ENCODE assay signal across 8 cellular contexts in genomic region chr5:179765400-179765799, GRCh38. TPM values are rescaled to one million over a fixed set of nuclear protein-coding genes. Genes with fewer than 3 reads are reported as not detected.
A peak's percentile ranks its signal among the peaks of the same experiment; 100 is the strongest.
DNase-seq lines count a peak whose midpoint lies in the region; ATAC-seq, FAIRE-seq and TF ChIP-seq lines count a peak whose summit lies in the region.

No MANE protein-coding gene starts in this region.

- WGBS in liver = 82% methylated on average over 13 of the region's 13 CpGs
- WGBS in HepG2 (ENCODE audit: low lambda C conversion rate) = 91% methylated on average over 8 of the region's 13 CpGs

- H3K4me3 ChIP-seq in liver (ENCODE audit: low read depth in 1 of 3, low read length in 3 of 3) (no peak overlapping the region), HepG2 (replicated peaks in 1 of 3; ENCODE audit: insufficient read depth in 1 of 3, low read depth in 2 of 3, low read length in 3 of 3) (no peak overlapping the region), astrocyte of the cerebellum (ENCODE audit: low read depth, low read length) (no peak overlapping the region), vagina (no peak overlapping the region)

- no TSS peak for BruUV-seq in HepG2 (replicated peaks; lab: Mats Ljungman, UMichigan)

- H4K20me1 ChIP-seq in HepG2 (ENCODE audit: insufficient read depth, low read length) = peaks cover 23% of the 10 kb centered on the region

- H2AFZ ChIP-seq in HepG2 (ENCODE audit: low read length) = no peak overlapping the region

- intact Hi-C loops in HepG2 (cut with micrococcal nuclease; ENCODE audit: unreplicated experiment) = loop anchor here (10.0 kb wide), 1 partner anchor 139 kb away; the partner anchor contains the start of gene TBC1D9B
- intact Hi-C loops in vagina (cut with DNase I) = no loop called here

- TF ChIP-seq CTCF in liver (IDR thresholded peaks at IDR 0.05; ENCODE audit: low read depth, low read length, missing input control) = no peak
- no peak for TF ChIP-seq CTCF in HepG2 (CRISPR knock-in tag; IDR thresholded peaks at IDR 0.05)
- TF ChIP-seq CTCF in astrocyte of the cerebellum (IDR thresholded peaks at IDR 0.05; ENCODE audit: low read depth, low read length, missing control alignments) = no peak
- TF ChIP-seq CTCF in vagina (IDR thresholded peaks at IDR 0.05) = no peak

- DNase-seq in HepG2 (ENCODE audit: low spot score) (no peak), astrocyte of the cerebellum (ENCODE audit: low read depth) (peak; percentile 67), iris pigment epithelial cell (ENCODE audit: low read depth) (peak; percentile 93), vagina (ENCODE audit: extremely low spot score in 2 of 2) (no peak), NCI-H526 (lab: John Stamatoyannopoulos, UW) (no peak)
- no peak for DNase-seq in activated naive CD4-positive, alpha-beta T cell treated with anti-CD3 and anti-CD28 coated beads, Interleukin-2, amount 10 ng/mL, durations not matched to agents 7 days and 5 days
- no peak for DNase-seq in stimulated activated CD4-positive, alpha-beta T cell treated with anti-CD3 and anti-CD28 coated beads, Interleukin-4, amount 100 ng/mL, for 24 hours

- peaks cover 40% of the 10 kb centered on the region for H3K79me2 ChIP-seq in HepG2 (ENCODE audit: insufficient read depth, low read length)

- no peak overlapping the region for H3K4me2 ChIP-seq in HepG2 (ENCODE audit: low read depth, low read length)

- H3K4me1 Mint-ChIP-seq in activated naive CD4-positive, alpha-beta T cell treated with anti-CD3 and anti-CD28 coated beads, Interleukin-2, amount 10 ng/mL, durations not matched to agents 7 days and 5 days = peaks cover 33% of the 10 kb centered on the region

- no peak overlapping the region for H3K4me3 Mint-ChIP-seq in activated naive CD4-positive, alpha-beta T cell treated with anti-CD3 and anti-CD28 coated beads, Interleukin-2, amount 10 ng/mL, durations not matched to agents 7 days and 5 days

- ATAC-seq in HepG2 = no peak

- H3K9me3 ChIP-seq in liver (ENCODE audit: control insufficient read depth in 4 of 4, low read length in 3 of 4) = no peaks in the 10 kb centered on the region
- H3K9me3 ChIP-seq in HepG2 (ENCODE audit: low read length) = no peaks in the 10 kb centered on the region
- no peaks in the 10 kb centered on the region for H3K9me3 ChIP-seq in vagina

- H3K27me3 Mint-ChIP-seq in activated naive CD4-positive, alpha-beta T cell treated with anti-CD3 and anti-CD28 coated beads, Interleukin-2, amount 10 ng/mL, durations not matched to agents 7 days and 5 days = no peaks in the 10 kb centered on the region

- H3K27ac ChIP-seq in liver (ENCODE audit: low read depth in 1 of 2, low read length in 2 of 2) = peak overlapping the region; percentile 4 to 63
- no peak overlapping the region for H3K27ac ChIP-seq in HepG2 (ENCODE audit: extremely low read length, insufficient read depth, low read length)
- peak overlapping the region; percentile 51 for H3K27ac ChIP-seq in vagina

- H3K4me1 ChIP-seq in liver (ENCODE audit: control insufficient read depth in 4 of 4, insufficient read depth in 4 of 4, low read length in 3 of 4) = peaks cover 24 to 64% (median 57%) of the 10 kb centered on the region in 4 donors
- peaks cover 27% of the 10 kb centered on the region for H3K4me1 ChIP-seq in HepG2 (ENCODE audit: insufficient read depth, low read length)
- H3K4me1 ChIP-seq in vagina = peaks cover 61% of the 10 kb centered on the region

- TF ChIP-seq EP300 in HepG2 (IDR thresholded peaks at IDR 0.05; ENCODE audit: low read depth in 2 of 2, low read length in 2 of 2) = no peak
- TF ChIP-seq EP300 in HepG2 (CRISPR knock-in tag; IDR thresholded peaks at IDR 0.05; ENCODE audit: borderline replicate concordance) = no peak

- in situ Hi-C loops in HepG2 (cut with HindIII; ENCODE audit: extremely low pct_ligation_motif_present, low pct_unique_long_range_greater_than_20kb) = loop anchor here (25.0 kb wide), 1 partner anchor 322 kb away; no protein-coding TSS in a partner anchor
- in situ Hi-C loops in astrocyte of the cerebellum (cut with HindIII; ENCODE audit: low sequenced_read_pairs) = no loop called here

- no peak for TF ChIP-seq POLR2A in HepG2 (IDR thresholded peaks at IDR 0.05; ENCODE audit: insufficient read depth in 1 of 2, low read depth in 2 of 2, low read length in 2 of 2)
- no peak for TF ChIP-seq POLR2A in vagina (IDR thresholded peaks at IDR 0.05)

- CTCF ChIA-PET in HepG2 (lab: Yijun Ruan, JAX; ENCODE audit: low intra/inter-chr PET ratio, low total read pairs) = no interaction called here
- CTCF ChIA-PET in activated naive CD4-positive, alpha-beta T cell treated with anti-CD3 and anti-CD28 coated beads, Interleukin-2, amount 10 ng/mL, durations not matched to agents 7 days and 5 days (lab: Charles Lee) = interaction anchor here (1.2 to 4.0 kb wide), 2 partner anchors 15 to 30 kb away, joined by 4 to 32 read pairs; partner anchors contain the start of gene LTC4S

- H3K27ac Mint-ChIP-seq in activated naive CD4-positive, alpha-beta T cell treated with anti-CD3 and anti-CD28 coated beads, Interleukin-2, amount 10 ng/mL, durations not matched to agents 7 days and 5 days = no peak overlapping the region

- H3K9ac ChIP-seq in liver (ENCODE audit: low read depth in 1 of 2, low read length in 2 of 2) (no peak overlapping the region), HepG2 (ENCODE audit: insufficient read depth, low read depth, low read length) (no peak overlapping the region)

- H3K36me3 Mint-ChIP-seq in activated naive CD4-positive, alpha-beta T cell treated with anti-CD3 and anti-CD28 coated beads, Interleukin-2, amount 10 ng/mL, durations not matched to agents 7 days and 5 days = peaks cover 27% of the 10 kb centered on the region

- H3K9me3 Mint-ChIP-seq in activated naive CD4-positive, alpha-beta T cell treated with anti-CD3 and anti-CD28 coated beads, Interleukin-2, amount 10 ng/mL, durations not matched to agents 7 days and 5 days = no peaks in the 10 kb centered on the region

- H3K27me3 ChIP-seq in liver (ENCODE audit: control insufficient read depth in 4 of 4, insufficient read depth in 4 of 4, low read length in 3 of 4) (no peaks in the 10 kb centered on the region), HepG2 (ENCODE audit: control insufficient read depth in 1 of 2, insufficient read depth in 2 of 2, low read length in 2 of 2) (no peaks in the 10 kb centered on the region), vagina (no peaks in the 10 kb centered on the region)

- TF ChIP-seq RAD21 in liver (IDR thresholded peaks at IDR 0.05) = no peak
- no peak for TF ChIP-seq RAD21 in HepG2 (CRISPR knock-in tag; IDR thresholded peaks at IDR 0.05)

- FAIRE-seq in HepG2 (lab: Jason Lieb, UNC) = no peak

- peaks cover 1 to 16% (median 13%) of the 10 kb centered on the region in 4 donors for H3K36me3 ChIP-seq in liver (ENCODE audit: control insufficient read depth in 4 of 4, insufficient read depth in 3 of 4, low read depth in 1 of 4, low read length in 3 of 4)
- peaks cover 22 to 55% of the 10 kb centered on the region in 2 experiments for H3K36me3 ChIP-seq in HepG2 (replicated peaks in 1 of 2; ENCODE audit: control insufficient read depth in 1 of 2, insufficient read depth in 2 of 2, low read length in 2 of 2)
- H3K36me3 ChIP-seq in vagina = peaks cover 0 to 39% of the 10 kb centered on the region in 2 donors

- POLR2A ChIA-PET in HepG2 (lab: Yijun Ruan, JAX) = no interaction called here

RNA-seq across cellular contexts. Expression of gene LTC4S, which starts 28.4 kb away (rescaled TPM):
- 1 to 10 TPM; 1.3 to 1.8 TPM for total RNA-seq in liver
- polyA plus RNA-seq in liver = 1 to 10 TPM; 2.4 to 3.3 TPM
- total RNA-seq in HepG2 (2016; rRNA removed; fragmentation: Illumina TruSeq; extraction: Trizol) = 0.35 TPM in 1 of 2 replicates, not detected in the other
- total RNA-seq in HepG2 (2016; cell fraction: cytosol; rRNA removed; fragmentation: Illumina TruSeq; extraction: Trizol; ENCODE audit: low read depth) = not detected in 2 replicates
- 0.30 TPM in 1 of 2 replicates, not detected in the other for total RNA-seq in HepG2 (2016; cell fraction: insoluble cytoplasmic fraction; rRNA removed; fragmentation: Illumina TruSeq; extraction: Trizol)
- total RNA-seq in HepG2 (2016; cell fraction: membrane; rRNA removed; fragmentation: Illumina TruSeq; extraction: Trizol) = not detected in 2 replicates
- total RNA-seq in HepG2 (2016; cell fraction: nucleus; rRNA removed; fragmentation: Illumina TruSeq; extraction: Trizol) = 0.56 TPM in 1 of 2 replicates, not detected in the other
- polyA plus RNA-seq in HepG2 (2011; rRNA removed) = not detected in 2 replicates
- not detected in 2 replicates for polyA plus RNA-seq in HepG2 (2011; cell fraction: cytosol; rRNA removed)
- polyA plus RNA-seq in HepG2 (2011; cell fraction: nucleus; rRNA removed) = 0.78 and 0.82 TPM in 2 replicates
- not detected in 2 replicates for polyA plus RNA-seq in HepG2 (2012)
- polyA plus RNA-seq in HepG2 (2016; cell fraction: cytosol; fragmentation: Illumina TruSeq; extraction: Trizol; ENCODE audit: low read depth) = not detected in 2 replicates
- polyA plus RNA-seq in HepG2 (2016; cell fraction: insoluble cytoplasmic fraction; fragmentation: Illumina TruSeq; extraction: Trizol; ENCODE audit: low read depth) = not detected in 2 replicates
- not detected in 2 replicates for polyA plus RNA-seq in HepG2 (2016; cell fraction: membrane; fragmentation: Illumina TruSeq; extraction: Trizol; ENCODE audit: low read depth)
- polyA plus RNA-seq in HepG2 (2016; cell fraction: nucleus; fragmentation: Illumina TruSeq; extraction: Trizol; ENCODE audit: insufficient read depth, low read depth) = 0.91 and 1.1 TPM in 2 replicates
- 0.44 and 0.47 TPM in 2 replicates for polyA minus RNA-seq in HepG2 (2011; rRNA and poly(A)+ RNA removed; ENCODE audit: low replicate concordance)
- polyA minus RNA-seq in HepG2 (2011; cell fraction: cytosol; rRNA and poly(A)+ RNA removed) = not detected in 2 replicates
- polyA minus RNA-seq in HepG2 (2011; cell fraction: nucleus; rRNA and poly(A)+ RNA removed) = not detected in 2 replicates
- 10.6 TPM for total RNA-seq in vagina

RNA-seq across cellular contexts. Expression of gene MAML1, which starts 32.8 kb away (rescaled TPM):
- total RNA-seq in liver (1 to 10 TPM; 7.6 TPM), HepG2 (2016; rRNA removed; fragmentation: Illumina TruSeq; extraction: Trizol) (10.0 and 12.1 TPM in 2 replicates), vagina (25.3 TPM)
- polyA plus RNA-seq in liver (1 to 10 TPM; 2.2 to 5.0 TPM), HepG2 (2011; rRNA removed) (9.5 and 10.8 TPM in 2 replicates)
- 2.6 and 4.2 TPM in 2 replicates for total RNA-seq in HepG2 (2016; cell fraction: cytosol; rRNA removed; fragmentation: Illumina TruSeq; extraction: Trizol; ENCODE audit: low read depth)
- total RNA-seq in HepG2 (2016; cell fraction: insoluble cytoplasmic fraction; rRNA removed; fragmentation: Illumina TruSeq; extraction: Trizol) = 9.9 and 10.9 TPM in 2 replicates
- total RNA-seq in HepG2 (2016; cell fraction: membrane; rRNA removed; fragmentation: Illumina TruSeq; extraction: Trizol) = 7.3 and 7.7 TPM in 2 replicates
- total RNA-seq in HepG2 (2016; cell fraction: nucleus; rRNA removed; fragmentation: Illumina TruSeq; extraction: Trizol) = 11.4 and 13.3 TPM in 2 replicates
- polyA plus RNA-seq in HepG2 (2011; cell fraction: cytosol; rRNA removed) = 4.7 and 5.1 TPM in 2 replicates
- polyA plus RNA-seq in HepG2 (2011; cell fraction: nucleus; rRNA removed) = 13.9 and 19.7 TPM in 2 replicates
- polyA plus RNA-seq in HepG2 (2012) = 14.7 and 16.0 TPM in 2 replicates
- polyA plus RNA-seq in HepG2 (2016; cell fraction: cytosol; fragmentation: Illumina TruSeq; extraction: Trizol; ENCODE audit: low read depth) = 0.51 and 0.53 TPM in 2 replicates
- polyA plus RNA-seq in HepG2 (2016; cell fraction: insoluble cytoplasmic fraction; fragmentation: Illumina TruSeq; extraction: Trizol; ENCODE audit: low read depth) = 13.3 and 16.9 TPM in 2 replicates
- polyA plus RNA-seq in HepG2 (2016; cell fraction: membrane; fragmentation: Illumina TruSeq; extraction: Trizol; ENCODE audit: low read depth) = 3.4 and 3.7 TPM in 2 replicates
- polyA plus RNA-seq in HepG2 (2016; cell fraction: nucleus; fragmentation: Illumina TruSeq; extraction: Trizol; ENCODE audit: insufficient read depth, low read depth) = 17.9 and 20.0 TPM in 2 replicates
- 10.5 TPM in 2 replicates for polyA minus RNA-seq in HepG2 (2011; rRNA and poly(A)+ RNA removed; ENCODE audit: low replicate concordance)
- 7.9 and 8.1 TPM in 2 replicates for polyA minus RNA-seq in HepG2 (2011; cell fraction: cytosol; rRNA and poly(A)+ RNA removed)
- polyA minus RNA-seq in HepG2 (2011; cell fraction: nucleus; rRNA and poly(A)+ RNA removed) = 12.1 and 12.2 TPM in 2 replicates

RNA-seq across cellular contexts. Expression of gene MGAT4B, which starts 41.3 kb away (rescaled TPM):
- 100 to 1,000 TPM in 1 of 2 donors, 10 to 100 TPM in 1; 42.0 to 120 TPM for total RNA-seq in liver
- polyA plus RNA-seq in liver = 100 to 1,000 TPM in 1 of 2 donors, 10 to 100 TPM in 1; 47.8 to 156 TPM
- total RNA-seq in HepG2 (2016; rRNA removed; fragmentation: Illumina TruSeq; extraction: Trizol) = 69.2 and 93.5 TPM in 2 replicates
- total RNA-seq in HepG2 (2016; cell fraction: cytosol; rRNA removed; fragmentation: Illumina TruSeq; extraction: Trizol; ENCODE audit: low read depth) = 62.1 and 64.9 TPM in 2 replicates
- total RNA-seq in HepG2 (2016; cell fraction: insoluble cytoplasmic fraction; rRNA removed; fragmentation: Illumina TruSeq; extraction: Trizol) = 62.4 and 88.8 TPM in 2 replicates
- total RNA-seq in HepG2 (2016; cell fraction: membrane; rRNA removed; fragmentation: Illumina TruSeq; extraction: Trizol) = 158 and 164 TPM in 2 replicates
- 79.6 and 99.8 TPM in 2 replicates for total RNA-seq in HepG2 (2016; cell fraction: nucleus; rRNA removed; fragmentation: Illumina TruSeq; extraction: Trizol)
- polyA plus RNA-seq in HepG2 (2011; rRNA removed) = 130 and 170 TPM in 2 replicates
- polyA plus RNA-seq in HepG2 (2011; cell fraction: cytosol; rRNA removed) = 134 and 140 TPM in 2 replicates
- 514 and 596 TPM in 2 replicates for polyA plus RNA-seq in HepG2 (2011; cell fraction: nucleus; rRNA removed)
- polyA plus RNA-seq in HepG2 (2012) = 117 and 181 TPM in 2 replicates
- 82.9 and 88.8 TPM in 2 replicates for polyA plus RNA-seq in HepG2 (2016; cell fraction: cytosol; fragmentation: Illumina TruSeq; extraction: Trizol; ENCODE audit: low read depth)
- 78.6 and 97.2 TPM in 2 replicates for polyA plus RNA-seq in HepG2 (2016; cell fraction: insoluble cytoplasmic fraction; fragmentation: Illumina TruSeq; extraction: Trizol; ENCODE audit: low read depth)
- 156 and 172 TPM in 2 replicates for polyA plus RNA-seq in HepG2 (2016; cell fraction: membrane; fragmentation: Illumina TruSeq; extraction: Trizol; ENCODE audit: low read depth)
- polyA plus RNA-seq in HepG2 (2016; cell fraction: nucleus; fragmentation: Illumina TruSeq; extraction: Trizol; ENCODE audit: insufficient read depth, low read depth) = 171 and 174 TPM in 2 replicates
- polyA minus RNA-seq in HepG2 (2011; rRNA and poly(A)+ RNA removed; ENCODE audit: low replicate concordance) = 166 and 188 TPM in 2 replicates
- 100 and 102 TPM in 2 replicates for polyA minus RNA-seq in HepG2 (2011; cell fraction: cytosol; rRNA and poly(A)+ RNA removed)
- 118 and 140 TPM in 2 replicates for polyA minus RNA-seq in HepG2 (2011; cell fraction: nucleus; rRNA and poly(A)+ RNA removed)
- 95.5 TPM for total RNA-seq in vagina

RNA-seq across cellular contexts. Expression of gene SQSTM1, which starts 55.3 kb away (rescaled TPM):
- 100 to 1,000 TPM; 127 to 208 TPM for total RNA-seq in liver
- polyA plus RNA-seq in liver = 100 to 1,000 TPM; 303 to 330 TPM
- total RNA-seq in HepG2 (2016; rRNA removed; fragmentation: Illumina TruSeq; extraction: Trizol) = 160 and 161 TPM in 2 replicates
- total RNA-seq in HepG2 (2016; cell fraction: cytosol; rRNA removed; fragmentation: Illumina TruSeq; extraction: Trizol; ENCODE audit: low read depth) = 45.2 and 49.8 TPM in 2 replicates
- 158 and 162 TPM in 2 replicates for total RNA-seq in HepG2 (2016; cell fraction: insoluble cytoplasmic fraction; rRNA removed; fragmentation: Illumina TruSeq; extraction: Trizol)
- 63.1 and 66.1 TPM in 2 replicates for total RNA-seq in HepG2 (2016; cell fraction: membrane; rRNA removed; fragmentation: Illumina TruSeq; extraction: Trizol)
- 98.3 and 116 TPM in 2 replicates for total RNA-seq in HepG2 (2016; cell fraction: nucleus; rRNA removed; fragmentation: Illumina TruSeq; extraction: Trizol)
- 90.9 and 126 TPM in 2 replicates for polyA plus RNA-seq in HepG2 (2011; rRNA removed)
- polyA plus RNA-seq in HepG2 (2011; cell fraction: cytosol; rRNA removed) = 81.2 and 85.2 TPM in 2 replicates
- 240 and 268 TPM in 2 replicates for polyA plus RNA-seq in HepG2 (2011; cell fraction: nucleus; rRNA removed)
- polyA plus RNA-seq in HepG2 (2012) = 80.8 and 157 TPM in 2 replicates
- 43.0 and 45.0 TPM in 2 replicates for polyA plus RNA-seq in HepG2 (2016; cell fraction: cytosol; fragmentation: Illumina TruSeq; extraction: Trizol; ENCODE audit: low read depth)
- polyA plus RNA-seq in HepG2 (2016; cell fraction: insoluble cytoplasmic fraction; fragmentation: Illumina TruSeq; extraction: Trizol; ENCODE audit: low read depth) = 179 and 191 TPM in 2 replicates
- polyA plus RNA-seq in HepG2 (2016; cell fraction: membrane; fragmentation: Illumina TruSeq; extraction: Trizol; ENCODE audit: low read depth) = 48.5 and 49.4 TPM in 2 replicates
- polyA plus RNA-seq in HepG2 (2016; cell fraction: nucleus; fragmentation: Illumina TruSeq; extraction: Trizol; ENCODE audit: insufficient read depth, low read depth) = 190 and 194 TPM in 2 replicates
- polyA minus RNA-seq in HepG2 (2011; rRNA and poly(A)+ RNA removed; ENCODE audit: low replicate concordance) = 245 and 268 TPM in 2 replicates
- polyA minus RNA-seq in HepG2 (2011; cell fraction: cytosol; rRNA and poly(A)+ RNA removed) = 106 and 114 TPM in 2 replicates
- polyA minus RNA-seq in HepG2 (2011; cell fraction: nucleus; rRNA and poly(A)+ RNA removed) = 238 and 284 TPM in 2 replicates
- 373 TPM for total RNA-seq in vagina

Comparison
In these comparisons a context has a peak if more than half of its experiments do, and no peak if none do; other contexts are left out.
1. DNase-seq: peak in astrocyte of the cerebellum (single experiment) and iris pigment epithelial cell (single experiment); none in HepG2 (single experiment), vagina (0 of 2), NCI-H526 (0 of 2), activated naive CD4-positive, alpha-beta T cell treated with anti-CD3 and anti-CD28 coated beads, Interleukin-2, amount 10 ng/mL, durations not matched to agents 7 days and 5 days (single experiment) and stimulated activated CD4-positive, alpha-beta T cell treated with anti-CD3 and anti-CD28 coated beads, Interleukin-4, amount 100 ng/mL, for 24 hours (single experiment).